ENCODE assay signal across 2 cellular contexts in genomic region chr2:200777275-200777674, GRCh38.
TF ChIP-seq lines count a peak whose summit lies in the region.

No MANE protein-coding gene starts in this region.

TF ChIP-seq in A549, 52 proteins besides CTCF, POLR2A, EP300 and RAD21:
- no peak for TF ChIP-seq HDAC2 (IDR thresholded peaks at IDR 0.05)
- TF ChIP-seq FOXS1 (CRISPR knock-in tag; IDR thresholded peaks at IDR 0.05) = no peak
- no peak for TF ChIP-seq HOXB13 (CRISPR knock-in tag; IDR thresholded peaks at IDR 0.05; ENCODE audit: low read depth)
- TF ChIP-seq ESRRA (IDR thresholded peaks at IDR 0.05; ENCODE audit: borderline replicate concordance, low read length) = peak; percentile 75; the same call in 1 of the 2 replicates
- TF ChIP-seq PHF8 (IDR thresholded peaks at IDR 0.05; ENCODE audit: borderline replicate concordance, low read depth) = no peak
- TF ChIP-seq JUN (IDR thresholded peaks at IDR 0.05) = no peak
- TF ChIP-seq RCOR1 (IDR thresholded peaks at IDR 0.05; ENCODE audit: low read depth, low read length) = no peak
- TF ChIP-seq FOSL2 (IDR thresholded peaks at IDR 0.05) = peak; percentile 67; the same call in 1 of the 2 replicates
- peak; percentile 72 for TF ChIP-seq FOSL2 (CRISPR knock-in tag; IDR thresholded peaks at IDR 0.05)
- no peak for TF ChIP-seq HEYL (CRISPR knock-in tag; IDR thresholded peaks at IDR 0.05)
- TF ChIP-seq MAFK (IDR thresholded peaks at IDR 0.05; ENCODE audit: partially characterized antibody) = no peak
- TF ChIP-seq FOSB (CRISPR knock-in tag; IDR thresholded peaks at IDR 0.05) = no peak
- TF ChIP-seq MAX (IDR thresholded peaks at IDR 0.05) = peak; percentile 51; the same call in 1 of the 2 replicates
- no peak for TF ChIP-seq CHD2 (IDR thresholded peaks at IDR 0.05; ENCODE audit: low read length, partially characterized antibody)
- TF ChIP-seq HOXB5 (CRISPR knock-in tag; IDR thresholded peaks at IDR 0.05) = peak; percentile 20; the same call in 1 of the 2 replicates
- peak; percentile 71 for TF ChIP-seq JUNB (IDR thresholded peaks at IDR 0.05)
- TF ChIP-seq CBX8 (IDR thresholded peaks at IDR 0.05) = no peak
- TF ChIP-seq RNF2 (IDR thresholded peaks at IDR 0.05; ENCODE audit: borderline replicate concordance, low read depth) = no peak
- no peak for TF ChIP-seq BHLHE40 (IDR thresholded peaks at IDR 0.05; ENCODE audit: low read depth, low read length)
TF ChIP-seq in A549: peak in this region for 5.

TF ChIP-seq in H1, 55 proteins besides CTCF, POLR2A, EP300 and RAD21:
- no peak for TF ChIP-seq CHD2 (IDR thresholded peaks at IDR 0.05; ENCODE audit: low read length)
- TF ChIP-seq SUZ12 (IDR thresholded peaks at IDR 0.05; ENCODE audit: low read length) = no peak
- no peak for TF ChIP-seq JUN (IDR thresholded peaks at IDR 0.05; ENCODE audit: low read depth, low read length)
- no peak for TF ChIP-seq KDM1A (IDR thresholded peaks at IDR 0.05; ENCODE audit: borderline replicate concordance, low read length)
- TF ChIP-seq MAX (IDR thresholded peaks at IDR 0.05) = no peak
- TF ChIP-seq SP4 (IDR thresholded peaks at IDR 0.05; ENCODE audit: low read length) = no peak
